ENCODE assay signal across 9 cellular contexts in the genomic region with DNA sequence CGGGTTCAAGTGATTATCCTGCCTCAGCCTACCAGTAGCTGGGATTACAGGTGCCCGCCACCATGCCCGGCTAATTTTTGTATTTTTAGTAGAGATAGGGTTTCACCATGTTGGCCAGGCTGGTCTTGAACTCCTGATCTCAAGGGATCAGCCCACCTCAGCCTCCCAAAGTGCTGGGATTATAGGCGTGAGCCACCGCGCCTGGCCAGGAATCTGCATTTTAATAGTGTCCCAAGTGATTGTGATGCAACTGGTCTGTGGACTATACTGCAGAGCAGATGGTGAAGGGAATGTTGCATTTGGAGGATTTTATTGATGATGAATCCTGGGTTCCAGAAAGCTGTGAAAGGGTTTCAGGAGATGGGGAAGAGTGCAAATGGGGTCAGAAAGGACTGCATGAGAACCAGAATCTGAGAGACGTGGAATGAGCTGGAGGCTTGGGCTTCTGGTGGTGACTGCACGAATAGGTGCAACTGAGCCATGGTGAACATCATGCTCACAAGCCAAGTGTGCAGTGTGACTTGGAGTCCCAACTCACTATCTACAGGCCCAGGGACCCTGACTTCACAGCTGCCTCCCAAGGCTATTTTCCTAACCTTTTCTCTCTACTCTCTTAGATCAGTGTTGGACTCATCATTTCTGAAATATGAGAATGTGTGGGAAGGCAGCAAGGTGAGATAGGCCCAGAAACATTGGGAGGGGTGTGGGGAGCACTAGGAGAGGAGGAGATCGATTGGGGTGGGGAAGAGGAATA. TPM values are rescaled to one million over a fixed set of nuclear protein-coding genes. Genes with fewer than 3 reads are reported as not detected.
DNase-seq lines count a peak whose midpoint lies in the region; ATAC-seq and TF ChIP-seq lines count a peak whose summit lies in the region.
"Had no signal": no experiment of that assay in that cellular context is flagged by ENCODE, and none has a peak within 500 bp of the region (broad histone marks: within the 10 kb centered on the region; RNA-seq: fewer than 3 reads in every experiment).

No MANE protein-coding gene starts in this region.

- peaks cover 23% of the 10 kb centered on the region for H3K36me3 ChIP-seq in right atrium auricular region

- ATAC-seq in effector memory CD8-positive, alpha-beta T cell (replicated peaks) = no peak

- H3K36me3 Mint-ChIP-seq in glutamatergic neuron (ENCODE audit: unreplicated experiment) = no peaks in the 10 kb centered on the region
- peaks cover 51% of the 10 kb centered on the region for H3K36me3 Mint-ChIP-seq in effector memory CD8-positive, alpha-beta T cell (ENCODE audit: insufficient read depth)

- TF ChIP-seq CTCF in AG04450 (IDR thresholded peaks at IDR 0.05; ENCODE audit: low read depth, low read length) = no peak
- no peak for TF ChIP-seq CTCF in GM12865 (IDR thresholded peaks at IDR 0.05; ENCODE audit: insufficient read depth, low read depth, low read length, missing control alignments)
- TF ChIP-seq CTCF in VCaP (conservative IDR thresholded peaks at IDR 0.05) = no peak
- no peak for TF ChIP-seq CTCF in glutamatergic neuron (IDR thresholded peaks at IDR 0.05; ENCODE audit: partially characterized antibody, unreplicated experiment)
- no peak for TF ChIP-seq CTCF in right atrium auricular region (IDR thresholded peaks at IDR 0.05)

- peak overlapping the region; percentile 71 for H3K27ac Mint-ChIP-seq in glutamatergic neuron (ENCODE audit: unreplicated experiment)
- H3K27ac Mint-ChIP-seq in effector memory CD8-positive, alpha-beta T cell = no peak overlapping the region

- H3K4me1 Mint-ChIP-seq in glutamatergic neuron (ENCODE audit: low read depth, unreplicated experiment) = peaks cover 12% of the 10 kb centered on the region
- peaks cover 18 to 24% of the 10 kb centered on the region in 2 donors for H3K4me1 Mint-ChIP-seq in effector memory CD8-positive, alpha-beta T cell (ENCODE audit: low read depth in 2 of 2)

- H3K27me3 ChIP-seq in AG04450 (ENCODE audit: control insufficient read depth, insufficient read depth, low read length) = no peaks in the 10 kb centered on the region
- H3K27me3 ChIP-seq in right atrium auricular region = no peaks in the 10 kb centered on the region
- H3K27me3 ChIP-seq: gastrocnemius medialis had no signal

- DNase-seq in AG04450 (ENCODE audit: low read depth, low spot score) (no peak), GM12865 (ENCODE audit: low read depth) (peak; percentile 32), glutamatergic neuron (no peak), RKO (ENCODE audit: low spot score) (no peak), NCI-H446 treated with DMSO at 0.1 percent for 48 hours (lab: John Stamatoyannopoulos, UW) (no peak), right atrium auricular region (ENCODE audit: low spot score) (no peak)
- DNase-seq in effector memory CD8-positive, alpha-beta T cell = no peak

- peaks cover 0 to 14% of the 10 kb centered on the region in 2 donors for H3K4me1 ChIP-seq in right atrium auricular region

- POLR2A ChIA-PET in AG04450 (lab: Yijun Ruan, JAX) = interaction anchor here (0.8 to 2.4 kb wide), 4 partner anchors 17 to 81 kb away, joined by 4 to 17 read pairs (median 6); partner anchors contain the start of genes PA2G4 and ZC3H10

- no peaks in the 10 kb centered on the region for H3K9me3 ChIP-seq in AG04450 (ENCODE audit: control insufficient read depth, insufficient read depth, low read length)
- no peaks in the 10 kb centered on the region for H3K9me3 ChIP-seq in right atrium auricular region
- H3K9me3 ChIP-seq: gastrocnemius medialis had no signal

- no peak overlapping the region for H3K4me3 Mint-ChIP-seq in glutamatergic neuron (ENCODE audit: unreplicated experiment)
- H3K4me3 Mint-ChIP-seq in effector memory CD8-positive, alpha-beta T cell = no peak overlapping the region

- peaks cover 14% of the 10 kb centered on the region for H3K9me3 Mint-ChIP-seq in glutamatergic neuron (ENCODE audit: unreplicated experiment)
- H3K9me3 Mint-ChIP-seq in effector memory CD8-positive, alpha-beta T cell = no peaks in the 10 kb centered on the region

- CTCF ChIA-PET in AG04450 (lab: Charles Lee) = interaction anchor here (0.7 to 2.5 kb wide), 11 partner anchors 17 to 307 kb away, joined by 3 to 11 read pairs (median 3); partner anchors contain the start of genes MYL6B, SUOX and ZC3H10

- peaks cover 6% of the 10 kb centered on the region for H3K27me3 Mint-ChIP-seq in glutamatergic neuron (ENCODE audit: unreplicated experiment)
- H3K27me3 Mint-ChIP-seq in effector memory CD8-positive, alpha-beta T cell = no peaks in the 10 kb centered on the region

- H3K4me3 ChIP-seq in AG04450 (ENCODE audit: low read depth, low read length) (no peak overlapping the region), GM12865 (ENCODE audit: low read depth, low read length) (no peak overlapping the region), right atrium auricular region (no peak overlapping the region)
- H3K4me3 ChIP-seq: gastrocnemius medialis had no signal

- H3K27ac ChIP-seq in AG04450 (ENCODE audit: low read depth, low read length) = peak overlapping the region; percentile 52
- H3K27ac ChIP-seq in VCaP = 0 out of 2 replicates have a peak overlapping the region, but pooled peaks have one; percentile 6
- no peak overlapping the region for H3K27ac ChIP-seq in right atrium auricular region
- H3K27ac ChIP-seq: gastrocnemius medialis had no signal

RNA-seq across cellular contexts. Expression of gene RPS26, which starts 4.5 kb away (rescaled TPM):
- polyA plus RNA-seq in AG04450 (2011; rRNA removed) = 348 and 382 TPM in 2 replicates
- 332 and 336 TPM in 2 replicates for polyA minus RNA-seq in AG04450 (2011; rRNA and poly(A)+ RNA removed)
- total RNA-seq in glutamatergic neuron (ENCODE audit: unreplicated experiment) (29.8 TPM), right atrium auricular region (1,000 to 10,000 TPM in 1 of 2 donors, 100 to 1,000 TPM in 1; 134 to 1,492 TPM)

RNA-seq across cellular contexts. Expression of gene IKZF4, which starts 25.4 kb away (rescaled TPM):
- 3.9 and 4.7 TPM in 2 replicates for polyA plus RNA-seq in AG04450 (2011; rRNA removed)
- 5.3 and 7.0 TPM in 2 replicates for polyA minus RNA-seq in AG04450 (2011; rRNA and poly(A)+ RNA removed)
- 24.1 TPM for total RNA-seq in glutamatergic neuron (ENCODE audit: unreplicated experiment)
- 1 to 10 TPM; 2.6 to 3.9 TPM for total RNA-seq in right atrium auricular region

RNA-seq across cellular contexts. Expression of gene ERBB3, which starts 33.8 kb away (rescaled TPM):
- 1.7 and 2.1 TPM in 2 replicates for polyA plus RNA-seq in AG04450 (2011; rRNA removed)
- 1.7 and 2.7 TPM in 2 replicates for polyA minus RNA-seq in AG04450 (2011; rRNA and poly(A)+ RNA removed)
- total RNA-seq in glutamatergic neuron (ENCODE audit: unreplicated experiment) (33.7 TPM), right atrium auricular region (1 to 10 TPM; 3.2 to 7.2 TPM)

RNA-seq across cellular contexts. Expression of gene SUOX, which starts 49.1 kb away (rescaled TPM):
- polyA plus RNA-seq in AG04450 (2011; rRNA removed) = 21.0 and 22.8 TPM in 2 replicates
- 26.3 and 30.4 TPM in 2 replicates for polyA minus RNA-seq in AG04450 (2011; rRNA and poly(A)+ RNA removed)
- total RNA-seq in glutamatergic neuron (ENCODE audit: unreplicated experiment) (23.9 TPM), right atrium auricular region (10 to 100 TPM; 23.9 to 37.7 TPM)

RNA-seq across cellular contexts. Expression of gene PA2G4, which starts 58.2 kb away (rescaled TPM):
- polyA plus RNA-seq in AG04450 (2011; rRNA removed) = 169 and 223 TPM in 2 replicates
- 69.1 and 79.9 TPM in 2 replicates for polyA minus RNA-seq in AG04450 (2011; rRNA and poly(A)+ RNA removed)
- 86.5 TPM for total RNA-seq in glutamatergic neuron (ENCODE audit: unreplicated experiment)
- total RNA-seq in right atrium auricular region = 100 to 1,000 TPM in 1 of 2 donors, 10 to 100 TPM in 1; 91.4 to 116 TPM

Comparison
In these comparisons a context has a peak if more than half of its experiments do, and no peak if none do; other contexts are left out.
1. H3K27ac ChIP-seq: peak in AG04450 (single experiment) and VCaP (single experiment); none in right atrium auricular region (0 of 2).